17 cellular contexts compared by ENCODE assay signal in the genomic region with DNA sequence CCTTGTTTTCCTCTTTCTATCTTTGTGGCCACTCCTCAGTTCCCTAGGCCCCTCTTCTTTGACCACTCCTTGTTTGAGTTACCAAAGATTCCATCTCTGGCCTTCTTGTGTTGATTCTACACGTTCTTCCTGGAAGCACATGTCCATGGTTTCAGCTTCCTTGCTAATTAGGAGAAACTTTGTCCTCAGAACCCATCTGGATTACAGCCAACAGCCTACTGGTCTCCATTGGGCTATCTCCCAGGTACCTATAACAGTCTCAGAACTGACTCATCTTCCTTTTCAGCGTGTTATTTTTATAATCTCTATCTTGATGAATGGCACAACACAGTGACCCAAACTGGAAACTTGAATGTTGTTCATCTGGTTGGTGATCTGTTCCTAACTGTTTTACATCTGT. TPM values are rescaled to one million over a fixed set of nuclear protein-coding genes. Genes with fewer than 3 reads are reported as not detected.
A peak's percentile ranks its signal among the peaks of the same experiment; 100 is the strongest.
DNase-seq lines count a peak whose midpoint lies in the region; ATAC-seq, FAIRE-seq and TF ChIP-seq lines count a peak whose summit lies in the region.
"Had no signal": no experiment of that assay in that cellular context is flagged by ENCODE, and none has a peak within 500 bp of the region (broad histone marks: within the 10 kb centered on the region; RNA-seq: fewer than 3 reads in every experiment).

No MANE protein-coding gene starts in this region.

- H3K27ac Mint-ChIP-seq in CD4-positive, CD25-positive, alpha-beta regulatory T cell = peak overlapping the region in 2 of 3 donors; percentile 48 to 59
- peak overlapping the region; percentile 15 for H3K27ac Mint-ChIP-seq in activated T-helper 2 cell treated with anti-CD3 and anti-CD28 coated beads, Interferon-gamma antibody, Interleukin-2, Interleukin-4, amounts not matched to agents 10 μg/mL and 5 μg/mL and 100 μg/mL, durations not matched to agents 14 hours and 24 hours and 36 hours

- H3K4me3 ChIP-seq in CD4-positive, CD25-positive, alpha-beta regulatory T cell (ENCODE audit: low read depth, low read length) = no peak overlapping the region
- H3K4me3 ChIP-seq in HCT116 (replicated peaks in 1 of 2; ENCODE audit: low read depth in 1 of 2, low read length in 2 of 2) = no peak overlapping the region
- no peak overlapping the region for H3K4me3 ChIP-seq in keratinocyte (ENCODE audit: control insufficient read depth in 2 of 3, extremely low read depth in 1 of 3, insufficient read depth in 2 of 3, low read depth in 1 of 3, low read length in 3 of 3)
- H3K4me3 ChIP-seq in colonic mucosa = no peak overlapping the region
- H3K4me3 ChIP-seq: HAP-1, SJSA1 had no signal

- no peaks in the 10 kb centered on the region for H3K9me1 ChIP-seq in keratinocyte (ENCODE audit: control insufficient read depth, extremely low read depth, insufficient read depth, low read length)

- peaks cover 41 to 59% (median 45%) of the 10 kb centered on the region in 4 donors for H3K4me1 Mint-ChIP-seq in CD4-positive, CD25-positive, alpha-beta regulatory T cell
- H3K4me1 Mint-ChIP-seq in activated T-helper 2 cell treated with anti-CD3 and anti-CD28 coated beads, Interferon-gamma antibody, Interleukin-2, Interleukin-4, amounts not matched to agents 10 μg/mL and 5 μg/mL and 100 μg/mL, durations not matched to agents 14 hours and 24 hours and 36 hours (ENCODE audit: low read depth) = peaks cover 32% of the 10 kb centered on the region

- peaks cover 21% of the 10 kb centered on the region for H3K36me3 Mint-ChIP-seq in CD4-positive, CD25-positive, alpha-beta regulatory T cell
- H3K36me3 Mint-ChIP-seq in activated T-helper 2 cell treated with anti-CD3 and anti-CD28 coated beads, Interferon-gamma antibody, Interleukin-2, Interleukin-4, amounts not matched to agents 10 μg/mL and 5 μg/mL and 100 μg/mL, durations not matched to agents 14 hours and 24 hours and 36 hours (ENCODE audit: low read depth) = peaks cover 42% of the 10 kb centered on the region

- dilution Hi-C loops in keratinocyte (cut with MboI; ENCODE audit: extremely low pct_ligation_motif_present, low sequenced_read_pairs) = no loop called here

- peaks cover 0 to 6% (median 1%) of the 10 kb centered on the region in 7 donors for H3K9me3 Mint-ChIP-seq in CD4-positive, CD25-positive, alpha-beta regulatory T cell
- H3K9me3 Mint-ChIP-seq in activated T-helper 2 cell treated with anti-CD3 and anti-CD28 coated beads, Interferon-gamma antibody, Interleukin-2, Interleukin-4, amounts not matched to agents 10 μg/mL and 5 μg/mL and 100 μg/mL, durations not matched to agents 14 hours and 24 hours and 36 hours = peaks cover 6% of the 10 kb centered on the region

- DNase-seq in CD4-positive, CD25-positive, alpha-beta regulatory T cell = no peak
- DNase-seq in HCT116 (ENCODE audit: low read depth, low spot score) (no peak), keratinocyte (ENCODE audit: low read depth, low spot score) (no peak), OCI-M2 (lab: John Stamatoyannopoulos, UW; ENCODE audit: unreplicated experiment) (no peak), GM19239 (ENCODE audit: insufficient read length, low spot score) (no peak), colonic mucosa (no peak), hepatic stellate cell (ENCODE audit: low spot score) (no peak)
- no peak for DNase-seq in activated T-helper 2 cell treated with anti-CD3 and anti-CD28 coated beads, Interferon-gamma antibody, Interleukin-2, Interleukin-4, amounts not matched to agents 10 μg/mL and 5 μg/mL and 100 μg/mL, durations not matched to agents 14 hours and 24 hours and 36 hours (ENCODE audit: low spot score)
- DNase-seq: activated naive CD4-positive, alpha-beta T cell; left ventricle myocardium superior; NCI-H510A treated with DMSO at 0.1 percent for 48 hours; stimulated activated naive CD4-positive, alpha-beta T cell had no signal

- H3K79me2 ChIP-seq in HCT116 (ENCODE audit: insufficient read depth, low read length) (peaks cover 95% of the 10 kb centered on the region), keratinocyte (ENCODE audit: control insufficient read depth, insufficient read depth, low read length) (peaks cover 47% of the 10 kb centered on the region)

- no peak for ATAC-seq in CD4-positive, CD25-positive, alpha-beta regulatory T cell (ENCODE audit: low read depth in 2 of 2)
- ATAC-seq in HCT116 = no peak
- ATAC-seq: activated CD4-positive, CD25-positive, alpha-beta regulatory T cell treated with anti-CD3 and anti-CD28 coated beads, Interleukin-2, amount 50 U/mL, for 24 hours; left ventricle myocardium superior had no signal

- peaks cover 2% of the 10 kb centered on the region for H3K36me3 ChIP-seq in CD4-positive, CD25-positive, alpha-beta regulatory T cell (ENCODE audit: control insufficient read depth, insufficient read depth, low read length)
- H3K36me3 ChIP-seq in HCT116 (ENCODE audit: control insufficient read depth in 1 of 2, insufficient read depth in 2 of 2, low read length in 2 of 2) = no peaks in the 10 kb centered on the region
- H3K36me3 ChIP-seq in keratinocyte (ENCODE audit: control insufficient read depth in 2 of 2, extremely low read depth in 1 of 2, insufficient read depth in 2 of 2, low read length in 2 of 2) = no peaks in the 10 kb centered on the region
- no peaks in the 10 kb centered on the region for H3K36me3 ChIP-seq in colonic mucosa
- H3K36me3 ChIP-seq: HAP-1 had no signal

- no peaks in the 10 kb centered on the region for H3K9me2 ChIP-seq in HCT116 (ENCODE audit: insufficient read depth)

- H3K9ac ChIP-seq in HCT116 (ENCODE audit: low read length) = no peak overlapping the region
- no peak overlapping the region for H3K9ac ChIP-seq in keratinocyte (ENCODE audit: control insufficient read depth, extremely low read depth, insufficient read depth, low read length)
- no peak overlapping the region for H3K9ac ChIP-seq in colonic mucosa (ENCODE audit: low read depth in 2 of 2, low read length in 2 of 2)
- H3K9ac ChIP-seq: KMS-11, parathyroid adenoma had no signal

- H3K4me1 ChIP-seq in CD4-positive, CD25-positive, alpha-beta regulatory T cell (ENCODE audit: control insufficient read depth, insufficient read depth, low read length, poor library complexity, severe bottlenecking) = no peaks in the 10 kb centered on the region
- H3K4me1 ChIP-seq in HCT116 (ENCODE audit: control insufficient read depth in 1 of 2, insufficient read depth in 2 of 2, low read length in 2 of 2) (peaks cover 0 to 15% of the 10 kb centered on the region in 2 experiments; a peak in 2 of 4 replicates), keratinocyte (ENCODE audit: control insufficient read depth, extremely low read depth, insufficient read depth, low read length) (peaks cover 10% of the 10 kb centered on the region), colonic mucosa (no peaks in the 10 kb centered on the region)
- H3K4me1 ChIP-seq: HAP-1 had no signal

- POLR2A ChIA-PET in HCT116 (lab: Charles Lee) = no interaction called here

- H3K4me2 ChIP-seq in HCT116 (ENCODE audit: low read length) = 0 out of 2 replicates have a peak overlapping the region, but pooled peaks have one; percentile 20
- peak overlapping the region; percentile 4 for H3K4me2 ChIP-seq in keratinocyte (ENCODE audit: control insufficient read depth, extremely low read depth, insufficient read depth, low read depth, low read length)
- H3K4me2 ChIP-seq: KMS-11 had no signal

- peak; percentile 91 for FAIRE-seq in keratinocyte (lab: Jason Lieb, UNC)
- FAIRE-seq in GM19239 (lab: Jason Lieb, UNC) = no peak

- no peaks in the 10 kb centered on the region for H3K27me3 ChIP-seq in CD4-positive, CD25-positive, alpha-beta regulatory T cell (ENCODE audit: control insufficient read depth, insufficient read depth, low read length)
- no peaks in the 10 kb centered on the region for H3K27me3 ChIP-seq in HCT116 (ENCODE audit: insufficient read depth, low read length)
- no peaks in the 10 kb centered on the region for H3K27me3 ChIP-seq in keratinocyte (ENCODE audit: control insufficient read depth, extremely low read depth, insufficient read depth, low read length)
- H3K27me3 ChIP-seq in colonic mucosa = no peaks in the 10 kb centered on the region
- H3K27me3 ChIP-seq: SJSA1 had no signal

- H2AFZ ChIP-seq in HCT116 (ENCODE audit: low read depth, low read length, poor library complexity, severe bottlenecking) (no peak overlapping the region), keratinocyte (ENCODE audit: control insufficient read depth, low read length) (no peak overlapping the region)
- H2AFZ ChIP-seq: parathyroid adenoma had no signal

- H4K20me1 ChIP-seq in HCT116 (ENCODE audit: insufficient read depth) = no peaks in the 10 kb centered on the region
- no peaks in the 10 kb centered on the region for H4K20me1 ChIP-seq in keratinocyte (ENCODE audit: control insufficient read depth, extremely low read depth, insufficient read depth, low read length)

- TF ChIP-seq CTCF in HCT116 (IDR thresholded peaks at IDR 0.05 in 2 of 3, conservative IDR thresholded peaks at IDR 0.05 in 1 of 3; ENCODE audit: borderline replicate concordance in 1 of 3, insufficient read depth in 1 of 3, low read depth in 2 of 3, low read length in 2 of 3) (no peak), keratinocyte (optimal IDR thresholded peaks at IDR 0.05 in 1 of 3, IDR thresholded peaks at IDR 0.05 in 1 of 3, conservative IDR thresholded peaks at IDR 0.05 in 1 of 3; ENCODE audit: extremely low read depth in 1 of 3, insufficient read depth in 2 of 3, low read length in 3 of 3) (no peak), colonic mucosa (IDR thresholded peaks at IDR 0.05) (no peak)

- RAD21 ChIA-PET in HCT116 (lab: Charles Lee; ENCODE audit: low non-redundant PET in 1 of 2, low total read pairs in 2 of 2, uncharacterized antibody in 2 of 2, unreplicated experiment in 2 of 2) = no interaction called here

- H3K4me3 Mint-ChIP-seq in CD4-positive, CD25-positive, alpha-beta regulatory T cell = peak overlapping the region in 2 of 4 donors; percentile 8 to 27
- H3K4me3 Mint-ChIP-seq in activated T-helper 2 cell treated with anti-CD3 and anti-CD28 coated beads, Interferon-gamma antibody, Interleukin-2, Interleukin-4, amounts not matched to agents 10 μg/mL and 5 μg/mL and 100 μg/mL, durations not matched to agents 14 hours and 24 hours and 36 hours (ENCODE audit: low read depth) = no peak overlapping the region

- H3K9me3 ChIP-seq in CD4-positive, CD25-positive, alpha-beta regulatory T cell (ENCODE audit: control insufficient read depth in 2 of 2, low read length in 2 of 2) = peaks cover 0 to 2% of the 10 kb centered on the region in 2 experiments
- H3K9me3 ChIP-seq in HCT116 (ENCODE audit: control insufficient read depth in 1 of 2, insufficient read depth in 1 of 2, low read depth in 1 of 2, low read length in 2 of 2) = no peaks in the 10 kb centered on the region; a peak in 1 of 4 replicates
- H3K9me3 ChIP-seq in keratinocyte (ENCODE audit: control insufficient read depth, low read depth, low read length) = no peaks in the 10 kb centered on the region
- no peaks in the 10 kb centered on the region for H3K9me3 ChIP-seq in colonic mucosa
- H3K9me3 ChIP-seq: SJSA1 had no signal

- TF ChIP-seq POLR2A in HCT116 (IDR thresholded peaks at IDR 0.05; ENCODE audit: borderline replicate concordance, extremely low read depth, insufficient read depth, insufficient read length) = no peak

- BruUV-seq in HCT116 (replicated peaks; lab: Mats Ljungman, UMichigan) = no TSS peak

- CTCF ChIA-PET in HCT116 (lab: Charles Lee) = no interaction called here

- no peak overlapping the region for H3K27ac ChIP-seq in CD4-positive, CD25-positive, alpha-beta regulatory T cell (ENCODE audit: insufficient read depth, low read length, poor library complexity, severe bottlenecking)
- no peak overlapping the region for H3K27ac ChIP-seq in HCT116 (ENCODE audit: low read depth, low read length)
- no peak overlapping the region for H3K27ac ChIP-seq in keratinocyte (ENCODE audit: control insufficient read depth, insufficient read depth, low read length)
- no peak overlapping the region for H3K27ac ChIP-seq in colonic mucosa
- H3K27ac ChIP-seq: KMS-11, parathyroid adenoma, SJSA1 had no signal

- no peaks in the 10 kb centered on the region for H3K27me3 Mint-ChIP-seq in CD4-positive, CD25-positive, alpha-beta regulatory T cell
- H3K27me3 Mint-ChIP-seq in activated T-helper 2 cell treated with anti-CD3 and anti-CD28 coated beads, Interferon-gamma antibody, Interleukin-2, Interleukin-4, amounts not matched to agents 10 μg/mL and 5 μg/mL and 100 μg/mL, durations not matched to agents 14 hours and 24 hours and 36 hours (ENCODE audit: low read depth) = no peaks in the 10 kb centered on the region

- TF ChIP-seq RAD21 in HCT116 (IDR thresholded peaks at IDR 0.05; ENCODE audit: low read depth) = no peak

- intact Hi-C loops in HCT116 (cut with micrococcal nuclease) (no loop called here), colonic mucosa (cut with DNase I) (no loop called here)
- intact Hi-C loops in activated T-helper 2 cell treated with anti-CD3 and anti-CD28 coated beads, Interferon-gamma antibody, Interleukin-2, Interleukin-4, amounts not matched to agents 10 μg/mL and 5 μg/mL and 100 μg/mL, durations not matched to agents 14 hours and 24 hours and 36 hours (cut with micrococcal nuclease) = no loop called here

RNA-seq across cellular contexts. Expression of a gene that starts 17.5 kb away (rescaled TPM):
- total RNA-seq in CD4-positive, CD25-positive, alpha-beta regulatory T cell = 103 TPM
- polyA plus RNA-seq in CD4-positive, CD25-positive, alpha-beta regulatory T cell = 10 to 100 TPM; 26.2 to 35.5 (median 32.3) TPM
- total RNA-seq in HCT116 (2021; ENCODE audit: unreplicated experiment) (44.6 TPM), colonic mucosa (10 to 100 TPM; 30.3 to 55.2 TPM)
- 34.4 and 40.2 TPM in 2 replicates for polyA plus RNA-seq in HCT116 (2012)
- 92.0 TPM in 2 replicates for total RNA-seq in activated T-helper 2 cell treated with anti-CD3 and anti-CD28 coated beads, Interferon-gamma antibody, Interleukin-2, Interleukin-4, amounts not matched to agents 10 μg/mL and 5 μg/mL and 100 μg/mL, durations not matched to agents 14 hours and 24 hours and 36 hours
- polyA plus RNA-seq in keratinocyte = 39.9 to 61.2 TPM (median 53.3 TPM) in 3 replicates
- 55.4 TPM for polyA plus RNA-seq in keratinocyte (2011; ENCODE audit: low read depth)
- 40.4 and 74.0 TPM in 2 replicates for polyA plus RNA-seq in keratinocyte (2011; cell fraction: cytosol; rRNA removed)
- 52.7 and 65.3 TPM in 2 replicates for polyA plus RNA-seq in keratinocyte (2011; cell fraction: nucleus; rRNA removed)
- 28.9 and 29.2 TPM in 2 replicates for polyA plus RNA-seq in keratinocyte (2012; ENCODE audit: low replicate concordance)
- 22.4 to 55.7 TPM (median 43.9 TPM) in 3 replicates for polyA minus RNA-seq in keratinocyte
- polyA minus RNA-seq in keratinocyte (2011; cell fraction: cytosol; rRNA and poly(A)+ RNA removed) = 25.5 TPM
- 19.1 and 40.7 TPM in 2 replicates for polyA minus RNA-seq in keratinocyte (2011; cell fraction: nucleus; rRNA and poly(A)+ RNA removed)

RNA-seq across cellular contexts. Expression of a gene that starts 50.2 kb away (rescaled TPM):
- 53.9 TPM for total RNA-seq in CD4-positive, CD25-positive, alpha-beta regulatory T cell
- polyA plus RNA-seq in CD4-positive, CD25-positive, alpha-beta regulatory T cell = 10 to 100 TPM; 30.6 to 35.3 (median 30.9) TPM
- 38.1 TPM for total RNA-seq in HCT116 (2021; ENCODE audit: unreplicated experiment)
- 31.9 and 37.5 TPM in 2 replicates for polyA plus RNA-seq in HCT116 (2012)
- 47.4 and 50.1 TPM in 2 replicates for total RNA-seq in activated T-helper 2 cell treated with anti-CD3 and anti-CD28 coated beads, Interferon-gamma antibody, Interleukin-2, Interleukin-4, amounts not matched to agents 10 μg/mL and 5 μg/mL and 100 μg/mL, durations not matched to agents 14 hours and 24 hours and 36 hours
- 22.7 to 28.7 TPM (median 25.2 TPM) in 3 replicates for polyA plus RNA-seq in keratinocyte
- 10.4 TPM for polyA plus RNA-seq in keratinocyte (2011; ENCODE audit: low read depth)
- 14.5 and 16.8 TPM in 2 replicates for polyA plus RNA-seq in keratinocyte (2011; cell fraction: cytosol; rRNA removed)
- polyA plus RNA-seq in keratinocyte (2011; cell fraction: nucleus; rRNA removed) = 69.6 and 76.6 TPM in 2 replicates
- 21.5 and 24.3 TPM in 2 replicates for polyA plus RNA-seq in keratinocyte (2012; ENCODE audit: low replicate concordance)
- 30.2 to 36.5 TPM (median 34.4 TPM) in 3 replicates for polyA minus RNA-seq in keratinocyte
- 29.0 TPM for polyA minus RNA-seq in keratinocyte (2011; cell fraction: cytosol; rRNA and poly(A)+ RNA removed)
- polyA minus RNA-seq in keratinocyte (2011; cell fraction: nucleus; rRNA and poly(A)+ RNA removed) = 18.7 and 20.7 TPM in 2 replicates
- 10 to 100 TPM; 35.7 to 40.5 TPM for total RNA-seq in colonic mucosa

RNA-seq across cellular contexts. Expression of a gene that starts 50.3 kb away (rescaled TPM):
- 47.2 TPM for total RNA-seq in CD4-positive, CD25-positive, alpha-beta regulatory T cell
- polyA plus RNA-seq in CD4-positive, CD25-positive, alpha-beta regulatory T cell = 10 to 100 TPM; 17.8 to 24.9 (median 19.5) TPM
- total RNA-seq in HCT116 (2021; ENCODE audit: unreplicated experiment) (31.8 TPM), colonic mucosa (10 to 100 TPM; 21.7 to 24.8 TPM)
- 27.6 and 36.2 TPM in 2 replicates for polyA plus RNA-seq in HCT116 (2012)
- total RNA-seq in activated T-helper 2 cell treated with anti-CD3 and anti-CD28 coated beads, Interferon-gamma antibody, Interleukin-2, Interleukin-4, amounts not matched to agents 10 μg/mL and 5 μg/mL and 100 μg/mL, durations not matched to agents 14 hours and 24 hours and 36 hours = 29.2 and 35.2 TPM in 2 replicates
- polyA plus RNA-seq in keratinocyte = 4.7 to 9.9 TPM (median 5.6 TPM) in 3 replicates
- 4.5 TPM for polyA plus RNA-seq in keratinocyte (2011; ENCODE audit: low read depth)
- polyA plus RNA-seq in keratinocyte (2011; cell fraction: cytosol; rRNA removed) = 1.8 and 3.5 TPM in 2 replicates
- polyA plus RNA-seq in keratinocyte (2011; cell fraction: nucleus; rRNA removed) = 27.9 and 29.9 TPM in 2 replicates
- polyA plus RNA-seq in keratinocyte (2012; ENCODE audit: low replicate concordance) = 5.7 and 8.8 TPM in 2 replicates
- polyA minus RNA-seq in keratinocyte = 1.6 to 4.3 TPM (median 3.1 TPM) in 3 replicates
- polyA minus RNA-seq in keratinocyte (2011; cell fraction: cytosol; rRNA and poly(A)+ RNA removed) = 6.1 TPM
- 5.9 and 6.2 TPM in 2 replicates for polyA minus RNA-seq in keratinocyte (2011; cell fraction: nucleus; rRNA and poly(A)+ RNA removed)
